ENCODE assay signal across 8 cellular contexts in the genomic region with DNA sequence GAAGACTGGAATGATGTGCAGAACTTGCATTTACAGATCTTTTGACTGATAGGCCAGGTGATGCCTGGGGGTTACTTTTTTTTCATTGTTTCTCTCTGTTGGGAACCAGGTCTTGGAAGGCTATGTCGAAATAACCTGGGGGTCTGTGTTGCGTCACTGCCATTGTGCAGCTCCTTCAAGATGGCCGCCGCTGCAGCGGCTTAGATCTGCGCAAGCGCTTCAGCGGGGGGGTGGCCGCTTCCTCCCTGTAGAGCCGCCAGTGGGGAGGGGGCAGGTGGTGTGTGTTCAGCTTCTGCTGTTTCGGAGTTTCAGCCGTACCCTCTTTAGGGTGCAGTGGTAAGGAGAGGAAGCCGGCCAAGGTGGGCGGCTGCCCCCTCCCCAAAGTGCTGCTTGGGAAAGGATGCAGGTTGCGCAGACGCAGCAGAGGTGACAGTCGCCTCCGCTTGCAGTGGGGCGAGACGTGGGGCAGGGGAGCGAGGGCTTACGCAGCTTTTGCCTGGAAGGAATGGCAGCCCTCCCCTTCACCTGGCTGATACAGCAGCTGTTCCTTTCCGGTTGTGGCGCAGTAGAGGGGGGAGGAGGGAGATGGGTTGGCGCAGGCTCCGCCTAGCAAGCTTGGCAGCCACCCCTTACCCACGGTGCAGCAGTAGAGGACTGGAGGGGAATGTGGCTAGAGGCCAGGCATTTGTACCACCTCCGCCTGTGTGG. TPM values are rescaled to one million over a fixed set of nuclear protein-coding genes. Genes with fewer than 3 reads are reported as not detected.
DNase-seq lines count a peak whose midpoint lies in the region; ATAC-seq and TF ChIP-seq lines count a peak whose summit lies in the region.

No MANE protein-coding gene starts in this region.

- H3K27ac Mint-ChIP-seq in immature natural killer cell: peak overlapping the region; percentile 93 to 99 (median 96)

- TSS peak; percentile 30 for BruUV-seq in mammary epithelial cell (replicated peaks; lab: Mats Ljungman, UMichigan)

- H3K79me2 ChIP-seq in mammary epithelial cell (ENCODE audit: insufficient read depth, low read length): peaks cover 59% of the 10 kb centered on the region

- H3K4me3 ChIP-seq in GM06990 (replicated peaks; ENCODE audit: low read depth, low read length): peak overlapping the region; percentile 84
- H3K4me3 ChIP-seq in WERI-Rb-1 (ENCODE audit: low read depth, low read length): peak overlapping the region; percentile 77
- peak overlapping the region; percentile 47 to 76 (median 70) for H3K4me3 ChIP-seq in mammary epithelial cell (replicated peaks in 1 of 3; ENCODE audit: insufficient read depth in 1 of 3, low read depth in 2 of 3, low read length in 3 of 3)

- H3K36me3 ChIP-seq in GM06990 (ENCODE audit: control insufficient read depth, insufficient read depth, low read length) (no peaks in the 10 kb centered on the region), WERI-Rb-1 (no peaks in the 10 kb centered on the region; the same call in 1 of the 2 replicates), mammary epithelial cell (ENCODE audit: insufficient read depth, low read length) (no peaks in the 10 kb centered on the region)

- H3K9ac ChIP-seq in mammary epithelial cell (ENCODE audit: insufficient read depth, low read length): peak overlapping the region; percentile 70

- H3K27me3 ChIP-seq in GM06990 (replicated peaks; ENCODE audit: control insufficient read depth, insufficient read depth, low read length): no peaks in the 10 kb centered on the region
- H3K27me3 ChIP-seq in WERI-Rb-1 (ENCODE audit: insufficient read depth, low read depth, severe bottlenecking): peaks cover 6% of the 10 kb centered on the region
- H3K27me3 ChIP-seq in mammary epithelial cell (ENCODE audit: insufficient read depth, low read length): no peaks in the 10 kb centered on the region

- H2AFZ ChIP-seq in mammary epithelial cell (ENCODE audit: low read depth, low read length): peak overlapping the region; percentile 88

- no peaks in the 10 kb centered on the region for H3K9me3 ChIP-seq in WERI-Rb-1 (ENCODE audit: severe bottlenecking)
- H3K9me3 ChIP-seq in mammary epithelial cell (replicated peaks; ENCODE audit: insufficient read depth, low read length): no peaks in the 10 kb centered on the region

- TF ChIP-seq CTCF in GM06990 (IDR thresholded peaks at IDR 0.05; ENCODE audit: insufficient read depth, low read length, poor library complexity, severe bottlenecking): no peak
- TF ChIP-seq CTCF in WERI-Rb-1 (IDR thresholded peaks at IDR 0.05; ENCODE audit: low read depth, low read length): no peak
- no peak for TF ChIP-seq CTCF in mammary epithelial cell (conservative IDR thresholded peaks at IDR 0.05 in 1 of 2, IDR thresholded peaks at IDR 0.05 in 1 of 2; ENCODE audit: extremely low read depth in 1 of 2, insufficient read depth in 1 of 2, low read depth in 1 of 2, low read length in 2 of 2)

- peaks cover 16 to 19% (median 19%) of the 10 kb centered on the region in 3 donors for H3K27me3 Mint-ChIP-seq in immature natural killer cell (ENCODE audit: low read depth in 3 of 3)

- 32% methylated on average over 16 of the region's 28 CpGs for WGBS in mammary epithelial cell (ENCODE audit: low coverage, missing lambda C conversion rate)

- ATAC-seq in HG02588 (IDR thresholded peaks at IDR 0.05; ENCODE audit: unreplicated experiment): peak; percentile 66

- peak overlapping the region; percentile 77 for H3K4me2 ChIP-seq in mammary epithelial cell (ENCODE audit: insufficient read depth, low read depth, low read length)

- CTCF ChIA-PET in mammary epithelial cell (lab: Charles Lee; ENCODE audit: low non-redundant PET): no interaction called here

- in situ Hi-C loops in mammary epithelial cell (cut with MboI; ENCODE audit: low sequenced_read_pairs in 2 of 2): no loop called here

- no peaks in the 10 kb centered on the region for H3K4me1 ChIP-seq in mammary epithelial cell (ENCODE audit: insufficient read depth, low read length)

- intact Hi-C loops in mammary epithelial cell (cut with micrococcal nuclease): loop anchor here (2.0 kb wide), 1 partner anchor 483 kb away; the partner anchor contains the start of gene UBE3A

- H3K27ac ChIP-seq in WERI-Rb-1 (peak overlapping the region; percentile 84), mammary epithelial cell (ENCODE audit: insufficient read depth, low read depth, low read length) (peak overlapping the region; percentile 26)

- dilution Hi-C loops in mammary epithelial cell (cut with HindIII; ENCODE audit: low sequenced_read_pairs): no loop called here

- H3K9me3 Mint-ChIP-seq in immature natural killer cell: peaks cover 0 to 9% (median 2%) of the 10 kb centered on the region in 6 donors

- no peaks in the 10 kb centered on the region for H4K20me1 ChIP-seq in mammary epithelial cell (ENCODE audit: insufficient read depth, low read length)

- peaks cover 32 to 52% of the 10 kb centered on the region in 2 donors for H3K4me1 Mint-ChIP-seq in immature natural killer cell

- no peaks in the 10 kb centered on the region for H3K36me3 Mint-ChIP-seq in immature natural killer cell

- H3K4me3 Mint-ChIP-seq in immature natural killer cell: peak overlapping the region; percentile 92 to 99 (median 94)

- DNase-seq in GM06990 (ENCODE audit: extremely low read depth, insufficient read length): peak; percentile 82
- peak; percentile 64 for DNase-seq in NCI-H1436 (lab: John Stamatoyannopoulos, UW)
- DNase-seq in WERI-Rb-1: peak; percentile 87
- DNase-seq in mammary epithelial cell: peak; percentile 61
- peak; percentile 60 to 70 (median 65) for DNase-seq in immature natural killer cell
- DNase-seq in smooth muscle cell of the brain vasculature (ENCODE audit: low read depth, low spot score): peak; percentile 26
- DNase-seq in SW480 (ENCODE audit: low spot score): no peak

RNA-seq across cellular contexts. Expression of gene SNRPN, which starts 1.5 kb away (rescaled TPM):
- 100 to 1,000 TPM in 1 of 2 donors, 10 to 100 TPM in 1; 57.7 to 118 TPM for total RNA-seq in mammary epithelial cell
- polyA plus RNA-seq in mammary epithelial cell: 92.4 TPM
- polyA minus RNA-seq in mammary epithelial cell: 51.4 TPM
- polyA plus RNA-seq in immature natural killer cell: 100 to 1,000 TPM; 247 to 301 (median 272) TPM

RNA-seq across cellular contexts. Expression of gene SNURF, which starts 1.5 kb away (rescaled TPM):
- 10 to 100 TPM; 13.7 to 15.3 TPM for total RNA-seq in mammary epithelial cell
- polyA plus RNA-seq in mammary epithelial cell: 7.6 TPM
- polyA minus RNA-seq in mammary epithelial cell: not detected
- polyA plus RNA-seq in immature natural killer cell: 10 to 100 TPM in 2 of 3 donors, 1 to 10 TPM in 1; 4.9 to 34.7 (median 18.1) TPM
